27 cellular contexts compared by ENCODE assay signal in genomic region chr12:3775385-3776035, GRCh38.
"Had no signal": no experiment of that assay in that cellular context is flagged by ENCODE, and none has a peak within 500 bp of the region (broad histone marks: within the 10 kb centered on the region; RNA-seq: fewer than 3 reads in every experiment).

No MANE protein-coding gene starts in this region.

- H3K4me2 ChIP-seq: hepatocyte, neural progenitor cell, smooth muscle cell had no signal

- ATAC-seq: esophagus mucosa; foreskin keratinocyte; gastroesophageal sphincter; heart left ventricle; left cardiac atrium; left lung; naive thymus-derived CD4-positive, alpha-beta T cell; sciatic nerve had no signal

- H3K79me2 ChIP-seq: hepatocyte, parathyroid adenoma had no signal

- H2AFZ ChIP-seq: hepatocyte, neural progenitor cell, parathyroid adenoma had no signal

- H3K9ac ChIP-seq: neural progenitor cell, parathyroid adenoma had no signal

- FAIRE-seq: islet of Langerhans had no signal

- H3K27me3 ChIP-seq: dorsolateral prefrontal cortex, gastroesophageal sphincter, heart left ventricle, left lung, neural progenitor cell, stomach, thyroid gland had no signal

- DNase-seq: dorsolateral prefrontal cortex; effector CD4-positive, alpha-beta T cell; endodermal cell; foreskin keratinocyte; heart left ventricle; left cardiac atrium; left lung; mammary epithelial cell; midbrain; naive thymus-derived CD4-positive, alpha-beta T cell; stimulated activated CD4-positive, alpha-beta T cell treated with anti-CD3 and anti-CD28 coated beads, Interleukin-12 subunit alpha, Interleukin-12 subunit beta, amount 100 ng/mL, for 4 hours; stimulated activated CD4-positive, alpha-beta T cell treated with anti-CD3 and anti-CD28 coated beads, Interleukin-1b, Interleukin-23, amount 100 ng/mL, for 48 hours; stimulated activated CD4-positive, alpha-beta T cell treated with anti-CD3 and anti-CD28 coated beads, Interleukin-4, amount 100 ng/mL, for 1 hour; stimulated activated CD8-positive, alpha-beta memory T cell treated with anti-CD3 and anti-CD28 coated beads, Interleukin-4, amount 100 ng/mL, for 48 hours; stimulated activated naive CD4-positive, alpha-beta T cell treated with Interleukin-2 at 50 U/mL for 16 hours; stomach; thyroid gland; trophoblast cell had no signal

- H3K27ac ChIP-seq: dorsolateral prefrontal cortex, epithelial cell of prostate, foreskin keratinocyte, gastroesophageal sphincter, heart left ventricle, hepatocyte, left lung, neural progenitor cell, parathyroid adenoma, stomach, thyroid gland had no signal

- H3K36me3 ChIP-seq: gastroesophageal sphincter, heart left ventricle, left lung, neural progenitor cell, stomach, thyroid gland had no signal

- H3K9me3 ChIP-seq: gastroesophageal sphincter, heart left ventricle, left lung, stomach, thyroid gland had no signal

- H3K4me3 ChIP-seq: dorsolateral prefrontal cortex, gastroesophageal sphincter, heart left ventricle, hepatocyte, left lung, neural progenitor cell, smooth muscle cell, stomach, thyroid gland had no signal

- H3K4me1 ChIP-seq: gastroesophageal sphincter, left lung, neural progenitor cell, parathyroid adenoma, stomach, thyroid gland had no signal
